In genomic region chr10:110249489-110249888, GRCh38 we compare ENCODE assay signal across 7 cellular contexts. TPM values are rescaled to one million over a fixed set of nuclear protein-coding genes. Genes with fewer than 3 reads are reported as not detected.
A peak's percentile ranks its signal among the peaks of the same experiment; 100 is the strongest.
DNase-seq lines count a peak whose midpoint lies in the region; ATAC-seq lines count a peak whose summit lies in the region.
"Not testable (repeated sequence)": the region's sequence is repeated elsewhere in the genome, so short reads cannot be mapped to it uniquely, and the experiment has no call there.

No MANE protein-coding gene starts in this region.

- intact Hi-C loops in activated T-helper 2 cell treated with anti-CD3 and anti-CD28 coated beads, Interferon-gamma antibody, Interleukin-2, Interleukin-4, amounts not matched to agents 10 μg/mL and 5 μg/mL and 100 μg/mL, durations not matched to agents 14 hours and 24 hours and 36 hours (cut with micrococcal nuclease): not testable (repeated sequence)

- not testable (repeated sequence) for H3K4me3 Mint-ChIP-seq in activated T-helper 2 cell treated with anti-CD3 and anti-CD28 coated beads, Interferon-gamma antibody, Interleukin-2, Interleukin-4, amounts not matched to agents 10 μg/mL and 5 μg/mL and 100 μg/mL, durations not matched to agents 14 hours and 24 hours and 36 hours (ENCODE audit: low read depth)

- H3K4me1 Mint-ChIP-seq in activated T-helper 2 cell treated with anti-CD3 and anti-CD28 coated beads, Interferon-gamma antibody, Interleukin-2, Interleukin-4, amounts not matched to agents 10 μg/mL and 5 μg/mL and 100 μg/mL, durations not matched to agents 14 hours and 24 hours and 36 hours (ENCODE audit: low read depth): peaks cover 29% of the 10 kb centered on the region

- H3K27ac Mint-ChIP-seq in activated T-helper 2 cell treated with anti-CD3 and anti-CD28 coated beads, Interferon-gamma antibody, Interleukin-2, Interleukin-4, amounts not matched to agents 10 μg/mL and 5 μg/mL and 100 μg/mL, durations not matched to agents 14 hours and 24 hours and 36 hours: peak overlapping the region; percentile 5

- H3K36me3 Mint-ChIP-seq in activated T-helper 2 cell treated with anti-CD3 and anti-CD28 coated beads, Interferon-gamma antibody, Interleukin-2, Interleukin-4, amounts not matched to agents 10 μg/mL and 5 μg/mL and 100 μg/mL, durations not matched to agents 14 hours and 24 hours and 36 hours (ENCODE audit: low read depth): peaks cover 25% of the 10 kb centered on the region

- DNase-seq in activated T-helper 2 cell treated with anti-CD3 and anti-CD28 coated beads, Interferon-gamma antibody, Interleukin-2, Interleukin-4, amounts not matched to agents 10 μg/mL and 5 μg/mL and 100 μg/mL, durations not matched to agents 14 hours and 24 hours and 36 hours (ENCODE audit: low spot score): not testable (repeated sequence)

- ATAC-seq in GM18520 (IDR thresholded peaks at IDR 0.05; ENCODE audit: unreplicated experiment): peak; percentile 63
- ATAC-seq in GM19372 (IDR thresholded peaks at IDR 0.05; ENCODE audit: low read depth, unreplicated experiment): peak; percentile 51
- peak; percentile 65 for ATAC-seq in GM21576 (IDR thresholded peaks at IDR 0.05; ENCODE audit: unreplicated experiment)
- ATAC-seq in HG02870 (IDR thresholded peaks at IDR 0.05; ENCODE audit: unreplicated experiment): peak; percentile 62
- peak; percentile 66 for ATAC-seq in HG03135 (IDR thresholded peaks at IDR 0.05; ENCODE audit: unreplicated experiment)
- ATAC-seq in HG03558 (IDR thresholded peaks at IDR 0.05; ENCODE audit: extremely low read depth, unreplicated experiment): peak; percentile 46

- not testable (repeated sequence) for H3K9me3 Mint-ChIP-seq in activated T-helper 2 cell treated with anti-CD3 and anti-CD28 coated beads, Interferon-gamma antibody, Interleukin-2, Interleukin-4, amounts not matched to agents 10 μg/mL and 5 μg/mL and 100 μg/mL, durations not matched to agents 14 hours and 24 hours and 36 hours

- peaks cover 51% of the 10 kb centered on the region for H3K27me3 Mint-ChIP-seq in activated T-helper 2 cell treated with anti-CD3 and anti-CD28 coated beads, Interferon-gamma antibody, Interleukin-2, Interleukin-4, amounts not matched to agents 10 μg/mL and 5 μg/mL and 100 μg/mL, durations not matched to agents 14 hours and 24 hours and 36 hours (ENCODE audit: low read depth)

RNA-seq across cellular contexts. Expression of gene MXI1, which starts 42.1 kb away (rescaled TPM):
- total RNA-seq in activated T-helper 2 cell treated with anti-CD3 and anti-CD28 coated beads, Interferon-gamma antibody, Interleukin-2, Interleukin-4, amounts not matched to agents 10 μg/mL and 5 μg/mL and 100 μg/mL, durations not matched to agents 14 hours and 24 hours and 36 hours: 12.2 and 14.6 TPM in 2 replicates

RNA-seq across cellular contexts. Expression of gene SMNDC1, which starts 55.2 kb away (rescaled TPM):
- total RNA-seq in activated T-helper 2 cell treated with anti-CD3 and anti-CD28 coated beads, Interferon-gamma antibody, Interleukin-2, Interleukin-4, amounts not matched to agents 10 μg/mL and 5 μg/mL and 100 μg/mL, durations not matched to agents 14 hours and 24 hours and 36 hours: 40.2 and 43.1 TPM in 2 replicates
